Comparison of ENCODE assay signal across 8 cellular contexts in genomic region chr1:167650266-167651160, GRCh38. TPM values are rescaled to one million over a fixed set of nuclear protein-coding genes. Genes with fewer than 3 reads are reported as not detected.
DNase-seq lines count a peak whose midpoint lies in the region; ATAC-seq, FAIRE-seq and TF ChIP-seq lines count a peak whose summit lies in the region.

No MANE protein-coding gene starts in this region.

- WGBS in K562 (ENCODE audit: insufficient coverage, low coverage, missing lambda C conversion rate), result 77% methylated on average over 16 of the region's 16 CpGs
- 82 to 87% (median 84%) methylated on average over 13 to 16 of the region's 16 CpGs for WGBS in adrenal gland, 4 donors

- POLR2A ChIA-PET in K562 (lab: Yijun Ruan, JAX), result interaction anchor here (0.6 to 2.6 kb wide), 8 partner anchors 8 to 33 kb away, joined by 3 to 17 read pairs (median 6); no protein-coding TSS in a partner anchor

- no peak for FAIRE-seq in K562 (lab: Jason Lieb, UNC)

- H3K27me3 ChIP-seq in K562 (ENCODE audit: control insufficient read depth in 2 of 2, insufficient read depth in 2 of 2, low read length in 2 of 2) (no peaks in the 10 kb centered on the region), adrenal gland (no peaks in the 10 kb centered on the region)

- no peak overlapping the region for H3K4me2 ChIP-seq in K562 (ENCODE audit: insufficient read depth, low read length)

- H3K4me3 ChIP-seq in K562 (no peak overlapping the region), adrenal gland (no peak overlapping the region)

- no peak overlapping the region for H3K4me3 Mint-ChIP-seq in activated CD8-positive, alpha-beta memory T cell treated with anti-CD3 and anti-CD28 coated beads, Interleukin-2, amount 10 ng/mL, durations not matched to agents 7 days and 5 days

- TF ChIP-seq POLR2A in K562 (conservative IDR thresholded peaks at IDR 0.05), result no peak
- TF ChIP-seq POLR2A in adrenal gland (IDR thresholded peaks at IDR 0.05), result no peak

- H4K20me1 ChIP-seq in K562 (replicated peaks; ENCODE audit: control insufficient read depth, insufficient read depth, low read length), result peaks cover 7% of the 10 kb centered on the region; the same call in 1 of the 2 replicates

- peaks cover 4% of the 10 kb centered on the region; the same call in 2 of the 3 replicates for H3K79me2 ChIP-seq in K562 (ENCODE audit: control insufficient read depth, insufficient read depth, low read length)

- DNase-seq in activated CD8-positive, alpha-beta memory T cell treated with anti-CD3 and anti-CD28 coated beads, Interleukin-2, amount 10 ng/mL, durations not matched to agents 7 days and 5 days, result no peak
- DNase-seq in activated CD8-positive, alpha-beta memory T cell treated with anti-CD3 and anti-CD28 coated beads for 24 hours, result no peak
- no peak for DNase-seq in K562 (ENCODE audit: extremely low read depth in 1 of 4, low spot score in 3 of 4)
- no peak for DNase-seq in stimulated activated naive CD8-positive, alpha-beta T cell treated with anti-CD3 and anti-CD28 coated beads, Interleukin-15, Interleukin-2, amounts not matched to agents 100 U/mL and 50 U/mL, for 24 hours
- DNase-seq in D341Med (ENCODE audit: low spot score), result no peak
- DNase-seq in adrenal gland, result no peak
- no peak for DNase-seq in NCI-H526 treated with DMSO at 0.1 percent for 48 hours (lab: John Stamatoyannopoulos, UW)

- no peak for TF ChIP-seq RAD21 in K562 (CRISPR knock-in tag; conservative IDR thresholded peaks at IDR 0.05 in 1 of 2, IDR thresholded peaks at IDR 0.05 in 1 of 2)

- peak; percentile 58 for ATAC-seq in activated CD8-positive, alpha-beta memory T cell treated with anti-CD3 and anti-CD28 coated beads, Interleukin-2, amount 10 ng/mL, durations not matched to agents 7 days and 5 days
- ATAC-seq in HG03442 (IDR thresholded peaks at IDR 0.05; ENCODE audit: unreplicated experiment) (peak; percentile 61), K562 (peak; percentile 55)
- peak; percentile 45 for ATAC-seq in stimulated activated naive CD8-positive, alpha-beta T cell treated with anti-CD3 and anti-CD28 coated beads, Interleukin-15, Interleukin-2, amounts not matched to agents 100 U/mL and 50 U/mL, for 24 hours

- H3K9me3 ChIP-seq in K562 (replicated peaks; ENCODE audit: control insufficient read depth, insufficient read depth, low read depth, low read length) (no peaks in the 10 kb centered on the region), adrenal gland (replicated peaks in 1 of 3) (no peaks in the 10 kb centered on the region)

- in situ Hi-C loops in K562 (cut with MboI), result no loop called here

- no peak for TF ChIP-seq EP300 in K562 (IDR thresholded peaks at IDR 0.05; ENCODE audit: low read length)

- H3K36me3 ChIP-seq in K562 (ENCODE audit: control insufficient read depth, insufficient read depth, low read length) (peaks cover 23% of the 10 kb centered on the region; the same call in 2 of the 3 replicates), adrenal gland (replicated peaks in 1 of 2) (no peaks in the 10 kb centered on the region)

- no peaks in the 10 kb centered on the region for H3K27me3 Mint-ChIP-seq in activated CD8-positive, alpha-beta memory T cell treated with anti-CD3 and anti-CD28 coated beads, Interleukin-2, amount 10 ng/mL, durations not matched to agents 7 days and 5 days

- peaks cover 33% of the 10 kb centered on the region for H3K36me3 Mint-ChIP-seq in activated CD8-positive, alpha-beta memory T cell treated with anti-CD3 and anti-CD28 coated beads, Interleukin-2, amount 10 ng/mL, durations not matched to agents 7 days and 5 days

- BruUV-seq in K562 (replicated peaks; lab: Mats Ljungman, UMichigan), result no TSS peak

- H3K27ac ChIP-seq in K562 (ENCODE audit: extremely low read depth, low read depth, low read length) (no peak overlapping the region), adrenal gland (no peak overlapping the region)

- H3K4me1 ChIP-seq in K562 (replicated peaks in 1 of 2; ENCODE audit: control insufficient read depth in 2 of 2, insufficient read depth in 2 of 2, low read length in 2 of 2), result peaks cover 9 to 10% of the 10 kb centered on the region in 2 experiments; a peak in 4 of 5 replicates
- peaks cover 0 to 22% of the 10 kb centered on the region in 2 donors for H3K4me1 ChIP-seq in adrenal gland (replicated peaks in 1 of 2)

- H3K9me3 Mint-ChIP-seq in activated CD8-positive, alpha-beta memory T cell treated with anti-CD3 and anti-CD28 coated beads, Interleukin-2, amount 10 ng/mL, durations not matched to agents 7 days and 5 days (ENCODE audit: low read depth), result no peaks in the 10 kb centered on the region

- H3K9ac ChIP-seq in K562 (ENCODE audit: insufficient read depth in 1 of 2, low read depth in 2 of 2, low read length in 2 of 2), result peak overlapping the region in 1 of 2 experiments; percentile 81; a peak in 2 of 4 replicates

- peaks cover 60% of the 10 kb centered on the region for H3K4me1 Mint-ChIP-seq in activated CD8-positive, alpha-beta memory T cell treated with anti-CD3 and anti-CD28 coated beads, Interleukin-2, amount 10 ng/mL, durations not matched to agents 7 days and 5 days

- H2AFZ ChIP-seq in K562 (ENCODE audit: low read depth, low read length), result no peak overlapping the region

- peak overlapping the region; percentile 61 for H3K27ac Mint-ChIP-seq in activated CD8-positive, alpha-beta memory T cell treated with anti-CD3 and anti-CD28 coated beads, Interleukin-2, amount 10 ng/mL, durations not matched to agents 7 days and 5 days

- no peaks in the 10 kb centered on the region for H3K9me1 ChIP-seq in K562 (ENCODE audit: control insufficient read depth, insufficient read depth, low read length)

- CTCF ChIA-PET in activated CD8-positive, alpha-beta memory T cell treated with anti-CD3 and anti-CD28 coated beads, Interleukin-2, amount 10 ng/mL, durations not matched to agents 7 days and 5 days (lab: Charles Lee), result interaction anchor here (0.7 to 3.9 kb wide), 6 partner anchors 14 to 432 kb away, joined by 3 to 17 read pairs (median 5); no protein-coding TSS in a partner anchor
- CTCF ChIA-PET in K562 (lab: Yijun Ruan, JAX; ENCODE audit: low intra/inter-chr PET ratio), result no interaction called here

- TF ChIP-seq CTCF in K562 (IDR thresholded peaks at IDR 0.05 in 2 of 3, conservative IDR thresholded peaks at IDR 0.05 in 1 of 3; ENCODE audit: insufficient read depth in 2 of 3, low read depth in 1 of 3, low read length in 3 of 3), result no peak
- TF ChIP-seq CTCF in adrenal gland (IDR thresholded peaks at IDR 0.05), result no peak

- intact Hi-C loops in K562 (cut with micrococcal nuclease), result no loop called here
- intact Hi-C loops in adrenal gland (cut with DNase I), result no loop called here

TF ChIP-seq in K562, 482 proteins besides CTCF, POLR2A, EP300 and RAD21 (continues in another document):
- TF ChIP-seq GATA2 (CRISPR knock-in tag; IDR thresholded peaks at IDR 0.05) (no peak), U2AF2 (optimal IDR thresholded peaks at IDR 0.05; ENCODE audit: low read depth, low read length) (no peak), BDP1 (IDR thresholded peaks at IDR 0.05; ENCODE audit: insufficient read depth, insufficient read length) (no peak), ETV1 (tag; conservative IDR thresholded peaks at IDR 0.05; ENCODE audit: low read depth) (no peak), U2AF1 (optimal IDR thresholded peaks at IDR 0.05; ENCODE audit: low read depth, low read length) (no peak), ZNF589 (CRISPR knock-in tag; IDR thresholded peaks at IDR 0.05; ENCODE audit: low read depth) (no peak)

RNA-seq across cellular contexts. Expression of gene RCSD1, which starts 20.5 kb away (rescaled TPM):
- total RNA-seq in activated CD8-positive, alpha-beta memory T cell treated with anti-CD3 and anti-CD28 coated beads, Interleukin-2, amount 10 ng/mL, durations not matched to agents 7 days and 5 days, result 100 to 1,000 TPM; 121 to 129 TPM
- 51.0 and 78.1 TPM in 2 replicates for total RNA-seq in K562 (2011; cell fraction: chromatin; rRNA removed; ENCODE audit: low replicate concordance)
- 34.9 and 38.6 TPM in 2 replicates for total RNA-seq in K562 (2011; cell fraction: nucleolus; rRNA removed)
- total RNA-seq in K562 (2011; cell fraction: nucleoplasm; rRNA removed), result 48.1 and 85.4 TPM in 2 replicates
- total RNA-seq in K562 (2014; rRNA removed), result 45.3 and 48.0 TPM in 2 replicates
- 41.6 and 42.3 TPM in 2 replicates for total RNA-seq in K562 (2014; rRNA removed; fragmentation: Illumina TruSeq; extraction: Trizol)
- 37.3 and 39.4 TPM in 2 replicates for total RNA-seq in K562 (2015; rRNA removed; fragmentation: Illumina TruSeq; extraction: Trizol)
- total RNA-seq in K562 (2021), result 41.5 and 50.9 TPM in 2 replicates
- 64.5 and 69.8 TPM in 2 replicates for polyA plus RNA-seq in K562 (2011; rRNA removed)
- polyA plus RNA-seq in K562 (2011; cell fraction: cytosol; rRNA removed), result 45.8 and 49.9 TPM in 2 replicates
- 27.5 and 28.0 TPM in 2 replicates for polyA plus RNA-seq in K562 (2011; cell fraction: nucleus; rRNA removed)
- 41.5 and 91.2 TPM in 2 replicates for polyA plus RNA-seq in K562 (2012)
- polyA plus RNA-seq in K562 (2014; fragmentation: Illumina TruSeq; extraction: Trizol), result 48.3 and 50.5 TPM in 2 replicates
- polyA plus RNA-seq in K562 (2014; fragmentation: Nextera tagmentation; extraction: Ambion mirVana), result 1 to 10 TPM; 7.8 to 9.1 TPM
- 53.2 and 54.5 TPM in 2 replicates for polyA plus RNA-seq in K562 (2014; rRNA removed)
- polyA minus RNA-seq in K562 (2011; rRNA and poly(A)+ RNA removed), result 59.8 and 70.7 TPM in 2 replicates
- polyA minus RNA-seq in K562 (2011; cell fraction: cytosol; rRNA and poly(A)+ RNA removed), result 34.8 and 46.1 TPM in 2 replicates
- 19.0 and 26.1 TPM in 2 replicates for polyA minus RNA-seq in K562 (2011; cell fraction: nucleus; rRNA and poly(A)+ RNA removed)
- 10 to 100 TPM in 6 of 8 donors, 1 to 10 TPM in 2; 8.5 to 15.4 (median 11.9) TPM for total RNA-seq in adrenal gland
- polyA plus RNA-seq in adrenal gland, result 1 to 10 TPM; 3.3 to 8.8 (median 5.0) TPM
